In genomic region chr2:196224767-196225166, GRCh38 we compare ENCODE assay signal across 19 cellular contexts. TPM values are rescaled to one million over a fixed set of nuclear protein-coding genes. Genes with fewer than 3 reads are reported as not detected.
A peak's percentile ranks its signal among the peaks of the same experiment; 100 is the strongest.
DNase-seq lines count a peak whose midpoint lies in the region; ATAC-seq and TF ChIP-seq lines count a peak whose summit lies in the region.
"Had no signal": no experiment of that assay in that cellular context is flagged by ENCODE, and none has a peak within 500 bp of the region (broad histone marks: within the 10 kb centered on the region; RNA-seq: fewer than 3 reads in every experiment).

No MANE protein-coding gene starts in this region.

- H3K9me3 Mint-ChIP-seq in stimulated activated naive CD8-positive, alpha-beta T cell treated with anti-CD3 and anti-CD28 coated beads, Interleukin-15, Interleukin-2, amounts not matched to agents 100 ng/mL and 50 ng/mL, for 24 hours = peaks cover 4% of the 10 kb centered on the region
- no peaks in the 10 kb centered on the region for H3K9me3 Mint-ChIP-seq in dendritic cell treated with granulocyte-macrophage colony-stimulating factor and Interleukin-4, amounts not matched to agents 40 ng/mL and 50 ng/mL, for 4 days
- H3K9me3 Mint-ChIP-seq: brain had no signal

- POLR2A ChIA-PET in OCI-LY7 (lab: Charles Lee) = interaction anchor here (0.9 to 2.6 kb wide), 7 partner anchors 8 to 52 kb away, joined by 3 to 14 read pairs (median 4); no protein-coding TSS in a partner anchor

- TF ChIP-seq CTCF in OCI-LY7 (conservative IDR thresholded peaks at IDR 0.05; ENCODE audit: low read length) = no peak

- peak overlapping the region; percentile 30; the same call in 1 of the 2 replicates for H2AFZ ChIP-seq in OCI-LY7 (ENCODE audit: low read length)

- no peak overlapping the region for H3K27ac ChIP-seq in OCI-LY7 (ENCODE audit: low read depth, low read length, poor library complexity, severe bottlenecking)
- H3K27ac ChIP-seq: HL-60, vagina had no signal

- H3K36me3 ChIP-seq in OCI-LY7 (ENCODE audit: insufficient read depth, low read length) = no peaks in the 10 kb centered on the region; the same call in 1 of the 2 replicates
- H3K36me3 ChIP-seq: vagina had no signal

- peaks cover 17% of the 10 kb centered on the region for H3K36me3 Mint-ChIP-seq in stimulated activated naive CD8-positive, alpha-beta T cell treated with anti-CD3 and anti-CD28 coated beads, Interleukin-15, Interleukin-2, amounts not matched to agents 100 ng/mL and 50 ng/mL, for 24 hours (ENCODE audit: low read depth)
- no peaks in the 10 kb centered on the region for H3K36me3 Mint-ChIP-seq in dendritic cell treated with granulocyte-macrophage colony-stimulating factor and Interleukin-4, amounts not matched to agents 40 ng/mL and 50 ng/mL, for 4 days (ENCODE audit: low read depth)

- peak overlapping the region; percentile 73 for H3K27ac Mint-ChIP-seq in stimulated activated naive CD8-positive, alpha-beta T cell treated with anti-CD3 and anti-CD28 coated beads, Interleukin-15, Interleukin-2, amounts not matched to agents 100 ng/mL and 50 ng/mL, for 24 hours
- H3K27ac Mint-ChIP-seq in dendritic cell treated with granulocyte-macrophage colony-stimulating factor and Interleukin-4, amounts not matched to agents 40 ng/mL and 50 ng/mL, for 4 days = peak overlapping the region; percentile 15
- H3K27ac Mint-ChIP-seq: brain had no signal

- no peak for DNase-seq in stimulated activated naive CD8-positive, alpha-beta T cell treated with anti-CD3 and anti-CD28 coated beads, Interleukin-15, Interleukin-2, amounts not matched to agents 100 U/mL and 50 U/mL, for 24 hours
- DNase-seq in OCI-LY7 (ENCODE audit: low spot score) = no peak
- no peak for DNase-seq in GM19240 (ENCODE audit: insufficient read length, low spot score)
- no peak for DNase-seq in NCI-H146 (lab: John Stamatoyannopoulos, UW)
- DNase-seq: activated gamma-delta T cell, foreskin melanocyte, midbrain, NCI-H1105, NCI-H2171, nucleus accumbens, RPMI8226, substantia nigra had no signal

- H3K9me2 ChIP-seq in OCI-LY7 (ENCODE audit: insufficient read depth, low read length) = no peaks in the 10 kb centered on the region

- BruUV-seq in OCI-LY7 (replicated peaks; lab: Mats Ljungman, UMichigan) = no TSS peak

- intact Hi-C loops in OCI-LY7 (cut with micrococcal nuclease; ENCODE audit: unreplicated experiment) = no loop called here
- intact Hi-C loops in dendritic cell treated with granulocyte-macrophage colony-stimulating factor and Interleukin-4, amounts not matched to agents 40 ng/mL and 50 ng/mL, for 4 days (cut with micrococcal nuclease) = no loop called here

- H3K27me3 Mint-ChIP-seq in stimulated activated naive CD8-positive, alpha-beta T cell treated with anti-CD3 and anti-CD28 coated beads, Interleukin-15, Interleukin-2, amounts not matched to agents 100 ng/mL and 50 ng/mL, for 24 hours = no peaks in the 10 kb centered on the region
- H3K27me3 Mint-ChIP-seq in dendritic cell treated with granulocyte-macrophage colony-stimulating factor and Interleukin-4, amounts not matched to agents 40 ng/mL and 50 ng/mL, for 4 days = no peaks in the 10 kb centered on the region

- no peak for ATAC-seq in stimulated activated naive CD8-positive, alpha-beta T cell treated with anti-CD3 and anti-CD28 coated beads, Interleukin-15, Interleukin-2, amounts not matched to agents 100 U/mL and 50 U/mL, for 24 hours
- ATAC-seq in HG03378 (IDR thresholded peaks at IDR 0.05; ENCODE audit: unreplicated experiment) = no peak
- no peak for ATAC-seq in GM19328 (IDR thresholded peaks at IDR 0.05; ENCODE audit: unreplicated experiment)

- no peak overlapping the region for H3K4me2 ChIP-seq in OCI-LY7 (ENCODE audit: low read length)

- CTCF ChIA-PET in OCI-LY7 (lab: Charles Lee; ENCODE audit: unreplicated experiment) = no interaction called here

- peak overlapping the region; percentile 10 for H3K4me3 Mint-ChIP-seq in stimulated activated naive CD8-positive, alpha-beta T cell treated with anti-CD3 and anti-CD28 coated beads, Interleukin-15, Interleukin-2, amounts not matched to agents 100 ng/mL and 50 ng/mL, for 24 hours
- no peak overlapping the region for H3K4me3 Mint-ChIP-seq in dendritic cell treated with granulocyte-macrophage colony-stimulating factor and Interleukin-4, amounts not matched to agents 40 ng/mL and 50 ng/mL, for 4 days
- H3K4me3 Mint-ChIP-seq: brain had no signal

- H3K79me2 ChIP-seq in OCI-LY7 (ENCODE audit: insufficient read depth, low read depth, low read length) = no peaks in the 10 kb centered on the region

- H3K4me3 ChIP-seq in OCI-LY7 (ENCODE audit: low read depth, low read length, poor library complexity, severe bottlenecking) = no peak overlapping the region
- H3K4me3 ChIP-seq: vagina had no signal

- H4K20me1 ChIP-seq in OCI-LY7 (ENCODE audit: insufficient read depth, low read length) = no peaks in the 10 kb centered on the region

- H3K9me3 ChIP-seq in OCI-LY7 (ENCODE audit: low read length) = peaks cover 10% of the 10 kb centered on the region; the same call in 1 of the 2 replicates
- H3K9me3 ChIP-seq: vagina had no signal

- peaks cover 88% of the 10 kb centered on the region for H3K4me1 Mint-ChIP-seq in stimulated activated naive CD8-positive, alpha-beta T cell treated with anti-CD3 and anti-CD28 coated beads, Interleukin-15, Interleukin-2, amounts not matched to agents 100 ng/mL and 50 ng/mL, for 24 hours (ENCODE audit: low read depth)
- H3K4me1 Mint-ChIP-seq in dendritic cell treated with granulocyte-macrophage colony-stimulating factor and Interleukin-4, amounts not matched to agents 40 ng/mL and 50 ng/mL, for 4 days (ENCODE audit: low read depth) = peaks cover 27% of the 10 kb centered on the region

- H3K4me1 ChIP-seq in OCI-LY7 (ENCODE audit: insufficient read depth, low read length, poor library complexity, severe bottlenecking) = peaks cover 23% of the 10 kb centered on the region
- H3K4me1 ChIP-seq: vagina had no signal

RNA-seq across cellular contexts. Expression of gene STK17B, which starts 53.4 kb away (rescaled TPM):
- total RNA-seq in OCI-LY7 (2014; rRNA removed; shearing (Covaris generic)) = 87.4 and 95.0 TPM in 2 replicates
- 148 and 182 TPM in 2 replicates for total RNA-seq in OCI-LY7 (2022)
